Comparison of ENCODE assay signal across 8 cellular contexts in genomic region chr6:74091133-74091793, GRCh38.
DNase-seq lines count a peak whose midpoint lies in the region; ATAC-seq and TF ChIP-seq lines count a peak whose summit lies in the region.

No MANE protein-coding gene starts in this region.

- DNase-seq in ELF-1 (ENCODE audit: low read depth, low spot score), result peak; percentile 1
- peak; percentile 59 for DNase-seq in NCI-H1092 treated with DMSO at 0.1 percent for 48 hours (lab: John Stamatoyannopoulos, UW)
- peak; percentile 41 for DNase-seq in amniotic stem cell (lab: John Stamatoyannopoulos, UW)
- peak; percentile 56 for DNase-seq in iPS-NIHi7 (ENCODE audit: extremely low spot score)
- DNase-seq in type B pancreatic cell (ENCODE audit: extremely low spot score, unreplicated experiment), result no peak
- no peak for DNase-seq in posterior cingulate gyrus

- peak; percentile 59 for ATAC-seq in GM21717 (IDR thresholded peaks at IDR 0.05; ENCODE audit: unreplicated experiment)
- ATAC-seq in GM21825 (IDR thresholded peaks at IDR 0.05; ENCODE audit: unreplicated experiment), result no peak

- H3K36me3 Mint-ChIP-seq in type B pancreatic cell, result no peaks in the 10 kb centered on the region

- H3K4me1 Mint-ChIP-seq in type B pancreatic cell (ENCODE audit: unreplicated experiment), result no peaks in the 10 kb centered on the region

- H3K9me3 Mint-ChIP-seq in type B pancreatic cell, result peaks cover 6% of the 10 kb centered on the region

- no peak overlapping the region for H3K4me3 Mint-ChIP-seq in type B pancreatic cell

- H3K27ac Mint-ChIP-seq in type B pancreatic cell, result no peak overlapping the region

- peaks cover 21% of the 10 kb centered on the region for H3K27me3 Mint-ChIP-seq in type B pancreatic cell

- intact Hi-C loops in posterior cingulate gyrus (cut with DNase I), result loop anchor here (1.0 kb wide), 1 partner anchor 1113 kb away; no protein-coding TSS in a partner anchor

- peak; percentile 88 for TF ChIP-seq CTCF in type B pancreatic cell (conservative IDR thresholded peaks at IDR 0.05)

Comparison
In these comparisons a context has a peak if more than half of its experiments do, and no peak if none do; other contexts are left out.
1. DNase-seq: peak in ELF-1 (single experiment), NCI-H1092 treated with DMSO at 0.1 percent for 48 hours (single experiment), amniotic stem cell (single experiment) and iPS-NIHi7 (single experiment); none in type B pancreatic cell (single experiment) and posterior cingulate gyrus (0 of 10).